In the genomic region with DNA sequence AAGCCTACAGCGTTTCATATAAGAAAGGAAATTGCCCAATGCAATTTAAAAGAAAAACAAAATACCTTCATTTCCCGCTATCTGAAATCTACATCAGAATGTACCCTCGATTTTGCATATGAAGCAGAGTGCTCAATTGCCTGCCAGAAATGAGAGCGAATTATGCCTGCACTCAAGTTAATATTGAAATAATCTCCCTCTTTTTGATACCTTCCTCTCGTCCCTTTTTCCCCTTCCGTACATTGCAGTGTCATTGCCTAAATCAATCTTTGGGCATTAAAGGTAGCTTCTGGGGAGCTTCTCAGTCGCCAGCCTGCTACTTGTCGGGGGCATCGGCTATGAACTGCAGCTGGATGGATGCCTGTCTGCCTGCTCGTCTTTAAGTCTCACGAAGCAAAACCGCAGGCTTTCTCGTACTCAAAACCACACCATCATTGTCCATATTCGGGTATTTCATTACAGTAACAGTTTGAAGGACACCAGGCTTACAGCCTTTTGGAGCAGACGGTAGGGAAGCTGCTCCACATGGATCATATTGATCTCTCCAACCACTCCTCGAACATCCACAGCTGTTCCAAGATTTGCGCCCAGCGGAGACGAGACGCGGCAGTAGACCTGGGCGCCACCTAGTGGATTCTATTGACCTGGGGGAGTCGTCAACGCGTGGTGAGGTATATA, we compare ENCODE assay signal across 1 cellular context.
TF ChIP-seq lines count a peak whose summit lies in the region.

No MANE protein-coding gene starts in this region.

TF ChIP-seq in GM12878, 131 proteins besides CTCF, POLR2A, EP300 and RAD21 (continued from another document and continues in another):
- TF ChIP-seq, protein P1, sequence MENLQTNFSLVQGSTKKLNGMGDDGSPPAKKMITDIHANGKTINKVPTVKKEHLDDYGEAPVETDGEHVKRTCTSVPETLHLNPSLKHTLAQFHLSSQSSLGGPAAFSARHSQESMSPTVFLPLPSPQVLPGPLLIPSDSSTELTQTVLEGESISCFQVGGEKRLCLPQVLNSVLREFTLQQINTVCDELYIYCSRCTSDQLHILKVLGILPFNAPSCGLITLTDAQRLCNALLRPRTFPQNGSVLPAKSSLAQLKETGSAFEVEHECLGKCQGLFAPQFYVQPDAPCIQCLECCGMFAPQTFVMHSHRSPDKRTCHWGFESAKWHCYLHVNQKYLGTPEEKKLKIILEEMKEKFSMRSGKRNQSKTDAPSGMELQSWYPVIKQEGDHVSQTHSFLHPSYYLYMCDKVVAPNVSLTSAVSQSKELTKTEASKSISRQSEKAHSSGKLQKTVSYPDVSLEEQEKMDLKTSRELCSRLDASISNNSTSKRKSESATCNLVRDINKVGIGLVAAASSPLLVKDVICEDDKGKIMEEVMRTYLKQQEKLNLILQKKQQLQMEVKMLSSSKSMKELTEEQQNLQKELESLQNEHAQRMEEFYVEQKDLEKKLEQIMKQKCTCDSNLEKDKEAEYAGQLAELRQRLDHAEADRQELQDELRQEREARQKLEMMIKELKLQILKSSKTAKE (IDR thresholded peaks at IDR 0.05; ENCODE audit: low read depth, poor library complexity, severe bottlenecking): peak; percentile 72
- TF ChIP-seq SREBF1 (IDR thresholded peaks at IDR 0.05; ENCODE audit: low read length): no peak
- TF ChIP-seq YBX1 (IDR thresholded peaks at IDR 0.05): no peak
- TF ChIP-seq EED (IDR thresholded peaks at IDR 0.05; ENCODE audit: low read depth): peak; percentile 56; the same call in 1 of the 2 replicates
- TF ChIP-seq YY1 (IDR thresholded peaks at IDR 0.05; ENCODE audit: low read depth, low read length): peak; percentile 47; the same call in 1 of the 2 replicates
- no peak for TF ChIP-seq ZNF274 (IDR thresholded peaks at IDR 0.05; ENCODE audit: insufficient read depth, insufficient read length)
- TF ChIP-seq KLF5 (IDR thresholded peaks at IDR 0.05; ENCODE audit: partially characterized antibody): no peak
- TF ChIP-seq, protein P2, sequence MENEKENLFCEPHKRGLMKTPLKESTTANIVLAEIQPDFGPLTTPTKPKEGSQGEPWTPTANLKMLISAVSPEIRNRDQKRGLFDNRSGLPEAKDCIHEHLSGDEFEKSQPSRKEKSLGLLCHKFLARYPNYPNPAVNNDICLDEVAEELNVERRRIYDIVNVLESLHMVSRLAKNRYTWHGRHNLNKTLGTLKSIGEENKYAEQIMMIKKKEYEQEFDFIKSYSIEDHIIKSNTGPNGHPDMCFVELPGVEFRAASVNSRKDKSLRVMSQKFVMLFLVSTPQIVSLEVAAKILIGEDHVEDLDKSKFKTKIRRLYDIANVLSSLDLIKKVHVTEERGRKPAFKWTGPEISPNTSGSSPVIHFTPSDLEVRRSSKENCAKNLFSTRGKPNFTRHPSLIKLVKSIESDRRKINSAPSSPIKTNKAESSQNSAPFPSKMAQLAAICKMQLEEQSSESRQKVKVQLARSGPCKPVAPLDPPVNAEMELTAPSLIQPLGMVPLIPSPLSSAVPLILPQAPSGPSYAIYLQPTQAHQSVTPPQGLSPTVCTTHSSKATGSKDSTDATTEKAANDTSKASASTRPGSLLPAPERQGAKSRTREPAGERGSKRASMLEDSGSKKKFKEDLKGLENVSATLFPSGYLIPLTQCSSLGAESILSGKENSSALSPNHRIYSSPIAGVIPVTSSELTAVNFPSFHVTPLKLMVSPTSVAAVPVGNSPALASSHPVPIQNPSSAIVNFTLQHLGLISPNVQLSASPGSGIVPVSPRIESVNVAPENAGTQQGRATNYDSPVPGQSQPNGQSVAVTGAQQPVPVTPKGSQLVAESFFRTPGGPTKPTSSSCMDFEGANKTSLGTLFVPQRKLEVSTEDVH (IDR thresholded peaks at IDR 0.05; ENCODE audit: low read depth, partially characterized antibody): peak; percentile 20
- TF ChIP-seq, protein P3, sequence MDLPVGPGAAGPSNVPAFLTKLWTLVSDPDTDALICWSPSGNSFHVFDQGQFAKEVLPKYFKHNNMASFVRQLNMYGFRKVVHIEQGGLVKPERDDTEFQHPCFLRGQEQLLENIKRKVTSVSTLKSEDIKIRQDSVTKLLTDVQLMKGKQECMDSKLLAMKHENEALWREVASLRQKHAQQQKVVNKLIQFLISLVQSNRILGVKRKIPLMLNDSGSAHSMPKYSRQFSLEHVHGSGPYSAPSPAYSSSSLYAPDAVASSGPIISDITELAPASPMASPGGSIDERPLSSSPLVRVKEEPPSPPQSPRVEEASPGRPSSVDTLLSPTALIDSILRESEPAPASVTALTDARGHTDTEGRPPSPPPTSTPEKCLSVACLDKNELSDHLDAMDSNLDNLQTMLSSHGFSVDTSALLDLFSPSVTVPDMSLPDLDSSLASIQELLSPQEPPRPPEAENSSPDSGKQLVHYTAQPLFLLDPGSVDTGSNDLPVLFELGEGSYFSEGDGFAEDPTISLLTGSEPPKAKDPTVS (IDR thresholded peaks at IDR 0.05; ENCODE audit: low read depth, low read length): peak; percentile 24; the same call in 1 of the 2 replicates
- 0 out of 4 replicates have a peak, but pooled peaks of 1 of the 2 experiments have one; percentile 50 for TF ChIP-seq SRF (IDR thresholded peaks at IDR 0.05; ENCODE audit: low read depth in 2 of 2, low read length in 2 of 2)
- no peak for TF ChIP-seq PAX5 (IDR thresholded peaks at IDR 0.05; ENCODE audit: borderline replicate concordance, low read depth, low read length)
- no peak for TF ChIP-seq IRF4 (IDR thresholded peaks at IDR 0.05; ENCODE audit: low read depth, low read length)
- TF ChIP-seq, protein P4, sequence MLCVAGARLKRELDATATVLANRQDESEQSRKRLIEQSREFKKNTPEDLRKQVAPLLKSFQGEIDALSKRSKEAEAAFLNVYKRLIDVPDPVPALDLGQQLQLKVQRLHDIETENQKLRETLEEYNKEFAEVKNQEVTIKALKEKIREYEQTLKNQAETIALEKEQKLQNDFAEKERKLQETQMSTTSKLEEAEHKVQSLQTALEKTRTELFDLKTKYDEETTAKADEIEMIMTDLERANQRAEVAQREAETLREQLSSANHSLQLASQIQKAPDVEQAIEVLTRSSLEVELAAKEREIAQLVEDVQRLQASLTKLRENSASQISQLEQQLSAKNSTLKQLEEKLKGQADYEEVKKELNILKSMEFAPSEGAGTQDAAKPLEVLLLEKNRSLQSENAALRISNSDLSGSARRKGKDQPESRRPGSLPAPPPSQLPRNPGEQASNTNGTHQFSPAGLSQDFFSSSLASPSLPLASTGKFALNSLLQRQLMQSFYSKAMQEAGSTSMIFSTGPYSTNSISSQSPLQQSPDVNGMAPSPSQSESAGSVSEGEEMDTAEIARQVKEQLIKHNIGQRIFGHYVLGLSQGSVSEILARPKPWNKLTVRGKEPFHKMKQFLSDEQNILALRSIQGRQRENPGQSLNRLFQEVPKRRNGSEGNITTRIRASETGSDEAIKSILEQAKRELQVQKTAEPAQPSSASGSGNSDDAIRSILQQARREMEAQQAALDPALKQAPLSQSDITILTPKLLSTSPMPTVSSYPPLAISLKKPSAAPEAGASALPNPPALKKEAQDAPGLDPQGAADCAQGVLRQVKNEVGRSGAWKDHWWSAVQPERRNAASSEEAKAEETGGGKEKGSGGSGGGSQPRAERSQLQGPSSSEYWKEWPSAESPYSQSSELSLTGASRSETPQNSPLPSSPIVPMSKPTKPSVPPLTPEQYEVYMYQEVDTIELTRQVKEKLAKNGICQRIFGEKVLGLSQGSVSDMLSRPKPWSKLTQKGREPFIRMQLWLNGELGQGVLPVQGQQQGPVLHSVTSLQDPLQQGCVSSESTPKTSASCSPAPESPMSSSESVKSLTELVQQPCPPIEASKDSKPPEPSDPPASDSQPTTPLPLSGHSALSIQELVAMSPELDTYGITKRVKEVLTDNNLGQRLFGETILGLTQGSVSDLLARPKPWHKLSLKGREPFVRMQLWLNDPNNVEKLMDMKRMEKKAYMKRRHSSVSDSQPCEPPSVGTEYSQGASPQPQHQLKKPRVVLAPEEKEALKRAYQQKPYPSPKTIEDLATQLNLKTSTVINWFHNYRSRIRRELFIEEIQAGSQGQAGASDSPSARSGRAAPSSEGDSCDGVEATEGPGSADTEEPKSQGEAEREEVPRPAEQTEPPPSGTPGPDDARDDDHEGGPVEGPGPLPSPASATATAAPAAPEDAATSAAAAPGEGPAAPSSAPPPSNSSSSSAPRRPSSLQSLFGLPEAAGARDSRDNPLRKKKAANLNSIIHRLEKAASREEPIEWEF (IDR thresholded peaks at IDR 0.05; ENCODE audit: insufficient replicate concordance, low read depth, low read length): peak; percentile 39
- peak; percentile 36; the same call in 1 of the 2 replicates for TF ChIP-seq MXI1 (IDR thresholded peaks at IDR 0.05; ENCODE audit: low read depth, low read length)
- peak; percentile 97 for TF ChIP-seq RUNX3 (IDR thresholded peaks at IDR 0.05; ENCODE audit: low read length)
- 0 out of 2 replicates have a peak, but pooled peaks have one; percentile 12 for TF ChIP-seq BACH1 (IDR thresholded peaks at IDR 0.05; ENCODE audit: borderline replicate concordance)
- peak; percentile 53; the same call in 1 of the 2 replicates for TF ChIP-seq SMARCA5 (IDR thresholded peaks at IDR 0.05)
- peak; percentile 65 for TF ChIP-seq CREM (IDR thresholded peaks at IDR 0.05; ENCODE audit: low read depth)
- TF ChIP-seq ATF7 (IDR thresholded peaks at IDR 0.05; ENCODE audit: low read depth): 0 out of 2 replicates have a peak, but pooled peaks have one; percentile 15
- no peak for TF ChIP-seq BCL11A (IDR thresholded peaks at IDR 0.05; ENCODE audit: low read depth, low read length)
- TF ChIP-seq, protein P5, sequence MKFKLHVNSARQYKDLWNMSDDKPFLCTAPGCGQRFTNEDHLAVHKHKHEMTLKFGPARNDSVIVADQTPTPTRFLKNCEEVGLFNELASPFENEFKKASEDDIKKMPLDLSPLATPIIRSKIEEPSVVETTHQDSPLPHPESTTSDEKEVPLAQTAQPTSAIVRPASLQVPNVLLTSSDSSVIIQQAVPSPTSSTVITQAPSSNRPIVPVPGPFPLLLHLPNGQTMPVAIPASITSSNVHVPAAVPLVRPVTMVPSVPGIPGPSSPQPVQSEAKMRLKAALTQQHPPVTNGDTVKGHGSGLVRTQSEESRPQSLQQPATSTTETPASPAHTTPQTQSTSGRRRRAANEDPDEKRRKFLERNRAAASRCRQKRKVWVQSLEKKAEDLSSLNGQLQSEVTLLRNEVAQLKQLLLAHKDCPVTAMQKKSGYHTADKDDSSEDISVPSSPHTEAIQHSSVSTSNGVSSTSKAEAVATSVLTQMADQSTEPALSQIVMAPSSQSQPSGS (IDR thresholded peaks at IDR 0.05; ENCODE audit: low read length): no peak
- TF ChIP-seq, protein P6, sequence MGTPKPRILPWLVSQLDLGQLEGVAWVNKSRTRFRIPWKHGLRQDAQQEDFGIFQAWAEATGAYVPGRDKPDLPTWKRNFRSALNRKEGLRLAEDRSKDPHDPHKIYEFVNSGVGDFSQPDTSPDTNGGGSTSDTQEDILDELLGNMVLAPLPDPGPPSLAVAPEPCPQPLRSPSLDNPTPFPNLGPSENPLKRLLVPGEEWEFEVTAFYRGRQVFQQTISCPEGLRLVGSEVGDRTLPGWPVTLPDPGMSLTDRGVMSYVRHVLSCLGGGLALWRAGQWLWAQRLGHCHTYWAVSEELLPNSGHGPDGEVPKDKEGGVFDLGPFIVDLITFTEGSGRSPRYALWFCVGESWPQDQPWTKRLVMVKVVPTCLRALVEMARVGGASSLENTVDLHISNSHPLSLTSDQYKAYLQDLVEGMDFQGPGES (IDR thresholded peaks at IDR 0.05): no peak
- TF ChIP-seq HDAC2 (IDR thresholded peaks at IDR 0.05): no peak
- TF ChIP-seq, protein P7, sequence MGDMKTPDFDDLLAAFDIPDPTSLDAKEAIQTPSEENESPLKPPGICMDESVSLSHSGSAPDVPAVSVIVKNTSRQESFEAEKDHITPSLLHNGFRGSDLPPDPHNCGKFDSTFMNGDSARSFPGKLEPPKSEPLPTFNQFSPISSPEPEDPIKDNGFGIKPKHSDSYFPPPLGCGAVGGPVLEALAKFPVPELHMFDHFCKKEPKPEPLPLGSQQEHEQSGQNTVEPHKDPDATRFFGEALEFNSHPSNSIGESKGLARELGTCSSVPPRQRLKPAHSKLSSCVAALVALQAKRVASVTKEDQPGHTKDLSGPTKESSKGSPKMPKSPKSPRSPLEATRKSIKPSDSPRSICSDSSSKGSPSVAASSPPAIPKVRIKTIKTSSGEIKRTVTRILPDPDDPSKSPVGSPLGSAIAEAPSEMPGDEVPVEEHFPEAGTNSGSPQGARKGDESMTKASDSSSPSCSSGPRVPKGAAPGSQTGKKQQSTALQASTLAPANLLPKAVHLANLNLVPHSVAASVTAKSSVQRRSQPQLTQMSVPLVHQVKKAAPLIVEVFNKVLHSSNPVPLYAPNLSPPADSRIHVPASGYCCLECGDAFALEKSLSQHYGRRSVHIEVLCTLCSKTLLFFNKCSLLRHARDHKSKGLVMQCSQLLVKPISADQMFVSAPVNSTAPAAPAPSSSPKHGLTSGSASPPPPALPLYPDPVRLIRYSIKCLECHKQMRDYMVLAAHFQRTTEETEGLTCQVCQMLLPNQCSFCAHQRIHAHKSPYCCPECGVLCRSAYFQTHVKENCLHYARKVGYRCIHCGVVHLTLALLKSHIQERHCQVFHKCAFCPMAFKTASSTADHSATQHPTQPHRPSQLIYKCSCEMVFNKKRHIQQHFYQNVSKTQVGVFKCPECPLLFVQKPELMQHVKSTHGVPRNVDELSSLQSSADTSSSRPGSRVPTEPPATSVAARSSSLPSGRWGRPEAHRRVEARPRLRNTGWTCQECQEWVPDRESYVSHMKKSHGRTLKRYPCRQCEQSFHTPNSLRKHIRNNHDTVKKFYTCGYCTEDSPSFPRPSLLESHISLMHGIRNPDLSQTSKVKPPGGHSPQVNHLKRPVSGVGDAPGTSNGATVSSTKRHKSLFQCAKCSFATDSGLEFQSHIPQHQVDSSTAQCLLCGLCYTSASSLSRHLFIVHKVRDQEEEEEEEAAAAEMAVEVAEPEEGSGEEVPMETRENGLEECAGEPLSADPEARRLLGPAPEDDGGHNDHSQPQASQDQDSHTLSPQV (IDR thresholded peaks at IDR 0.05): no peak
- TF ChIP-seq BHLHE40 (IDR thresholded peaks at IDR 0.05; ENCODE audit: borderline replicate concordance in 1 of 2, low read depth in 2 of 2, low read length in 1 of 2): no peak
- TF ChIP-seq RCOR1 (conservative IDR thresholded peaks at IDR 0.05; ENCODE audit: low read depth, low read length): no peak
- TF ChIP-seq IKZF2 (IDR thresholded peaks at IDR 0.05): peak; percentile 68 to 79
- TF ChIP-seq RB1 (IDR thresholded peaks at IDR 0.05; ENCODE audit: borderline replicate concordance): peak; percentile 87; the same call in 1 of the 2 replicates
- TF ChIP-seq ETV6 (conservative IDR thresholded peaks at IDR 0.05 in 1 of 2, IDR thresholded peaks at IDR 0.05 in 1 of 2; ENCODE audit: borderline replicate concordance in 1 of 2, low read depth in 1 of 2): no peak
- TF ChIP-seq, protein P8, sequence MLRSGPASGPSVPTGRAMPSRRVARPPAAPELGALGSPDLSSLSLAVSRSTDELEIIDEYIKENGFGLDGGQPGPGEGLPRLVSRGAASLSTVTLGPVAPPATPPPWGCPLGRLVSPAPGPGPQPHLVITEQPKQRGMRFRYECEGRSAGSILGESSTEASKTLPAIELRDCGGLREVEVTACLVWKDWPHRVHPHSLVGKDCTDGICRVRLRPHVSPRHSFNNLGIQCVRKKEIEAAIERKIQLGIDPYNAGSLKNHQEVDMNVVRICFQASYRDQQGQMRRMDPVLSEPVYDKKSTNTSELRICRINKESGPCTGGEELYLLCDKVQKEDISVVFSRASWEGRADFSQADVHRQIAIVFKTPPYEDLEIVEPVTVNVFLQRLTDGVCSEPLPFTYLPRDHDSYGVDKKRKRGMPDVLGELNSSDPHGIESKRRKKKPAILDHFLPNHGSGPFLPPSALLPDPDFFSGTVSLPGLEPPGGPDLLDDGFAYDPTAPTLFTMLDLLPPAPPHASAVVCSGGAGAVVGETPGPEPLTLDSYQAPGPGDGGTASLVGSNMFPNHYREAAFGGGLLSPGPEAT (IDR thresholded peaks at IDR 0.05; ENCODE audit: low read depth): peak; percentile 47; the same call in 1 of the 2 replicates
- TF ChIP-seq CBFB (IDR thresholded peaks at IDR 0.05; ENCODE audit: low read depth): peak; percentile 91
- no peak for TF ChIP-seq MYB (IDR thresholded peaks at IDR 0.05; ENCODE audit: borderline replicate concordance, low read depth, low read length)
